In the genomic region with DNA sequence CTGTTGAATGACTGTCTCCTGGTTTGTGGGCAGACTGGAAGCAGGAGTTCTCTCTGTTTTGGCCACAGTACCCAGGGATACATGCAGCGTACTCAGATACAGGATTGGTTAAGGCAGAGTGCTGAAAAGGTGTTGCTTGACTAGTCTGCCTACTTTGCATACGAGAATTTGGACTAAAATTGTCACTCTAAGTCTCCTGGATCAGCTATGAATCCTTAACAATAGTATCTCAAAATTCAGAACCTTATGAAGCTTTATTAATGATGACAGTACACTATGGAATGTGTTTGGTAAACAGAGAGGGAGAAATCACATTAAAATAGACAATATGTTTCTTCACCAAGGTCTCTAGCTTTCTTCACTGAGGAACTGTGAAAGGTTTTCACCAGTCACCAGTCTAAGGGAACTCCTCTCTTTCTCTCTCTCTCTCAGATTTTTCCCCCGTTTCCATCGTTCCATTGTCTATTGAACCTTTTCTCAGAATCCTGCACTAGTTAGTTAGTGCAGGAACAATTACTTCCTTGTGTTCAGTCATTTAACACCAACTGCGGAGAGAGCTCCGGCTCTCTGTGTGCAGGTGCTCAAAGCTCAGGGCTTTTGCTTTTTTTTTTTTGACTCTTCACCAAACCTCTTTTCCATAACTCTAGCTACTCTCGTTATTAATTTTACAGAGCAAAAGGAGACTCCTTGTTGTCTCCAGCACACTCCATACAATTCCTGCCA, we compare ENCODE assay signal across 17 cellular contexts.
A peak's percentile ranks its signal among the peaks of the same experiment; 100 is the strongest.
DNase-seq lines count a peak whose midpoint lies in the region; ATAC-seq, FAIRE-seq and TF ChIP-seq lines count a peak whose summit lies in the region.
"Had no signal": no experiment of that assay in that cellular context is flagged by ENCODE, and none has a peak within 500 bp of the region (broad histone marks: within the 10 kb centered on the region; RNA-seq: fewer than 3 reads in every experiment).

No MANE protein-coding gene starts in this region.

- no peak for TF ChIP-seq EP300 in SK-N-SH (IDR thresholded peaks at IDR 0.05; ENCODE audit: borderline replicate concordance in 1 of 2, low read depth in 1 of 2, low read length in 1 of 2)

- POLR2A ChIA-PET in SK-N-SH (lab: Yijun Ruan, JAX) (no interaction called here), GM10248 (lab: Yijun Ruan, JAX) (no interaction called here)

- DNase-seq in SK-N-SH (no peak), astrocyte (ENCODE audit: low read depth) (no peak), left colon (no peak), GM10248 (ENCODE audit: extremely low spot score) (no peak), ecto neural progenitor cell (ENCODE audit: low spot score) (no peak)
- no peak for DNase-seq in activated T-helper 2 cell treated with anti-CD3 and anti-CD28 coated beads, Interferon-gamma antibody, Interleukin-2, Interleukin-4, amounts not matched to agents 10 μg/mL and 5 μg/mL and 100 μg/mL, durations not matched to agents 14 hours and 24 hours and 36 hours (ENCODE audit: low spot score)
- DNase-seq: 8988T; activated CD4-positive, alpha-beta T cell treated with anti-CD3 and anti-CD28 coated beads, Interleukin-2, amount 10 ng/mL, durations not matched to agents 24 days and 14 days; activated naive CD8-positive, alpha-beta T cell treated with anti-CD3 and anti-CD28 coated beads for 36 hours; activated T-cell treated with anti-CD3 and anti-CD28 coated beads, Interleukin-2, amount 50 U/mL, for 24 hours; CD4-positive, alpha-beta T cell; head of caudate nucleus; MM.1S; SHP77 treated with DMSO at 0.1 percent for 48 hours; T-helper 9 cell had no signal

- no peak overlapping the region for H3K4me3 Mint-ChIP-seq in astrocyte (ENCODE audit: unreplicated experiment)
- H3K4me3 Mint-ChIP-seq in activated T-helper 2 cell treated with anti-CD3 and anti-CD28 coated beads, Interferon-gamma antibody, Interleukin-2, Interleukin-4, amounts not matched to agents 10 μg/mL and 5 μg/mL and 100 μg/mL, durations not matched to agents 14 hours and 24 hours and 36 hours (ENCODE audit: low read depth): no peak overlapping the region
- H3K4me3 Mint-ChIP-seq: activated CD4-positive, alpha-beta T cell treated with anti-CD3 and anti-CD28 coated beads, Interleukin-2, amount 10 ng/mL, durations not matched to agents 24 days and 14 days; activated naive CD8-positive, alpha-beta T cell treated with anti-CD3 and anti-CD28 coated beads for 36 hours; activated T-cell treated with anti-CD3 and anti-CD28 coated beads, Interleukin-2, amount 50 U/mL, for 24 hours; CD4-positive, alpha-beta T cell had no signal

- H4K20me1 ChIP-seq in SK-N-SH (ENCODE audit: insufficient read depth) (no peaks in the 10 kb centered on the region), astrocyte (ENCODE audit: insufficient read depth, low read length) (no peaks in the 10 kb centered on the region)

- CTCF ChIA-PET in SK-N-SH (lab: Yijun Ruan, JAX): interaction anchor here (1.8 kb wide), 1 partner anchor 21 kb away, joined by 4 read pairs; no protein-coding TSS in a partner anchor
- CTCF ChIA-PET in GM10248 (lab: Yijun Ruan, JAX): interaction anchor here (1.0 to 1.1 kb wide), 2 partner anchors 17 to 123 kb away, joined by 3 read pairs; no protein-coding TSS in a partner anchor

- H3K9me2 ChIP-seq in SK-N-SH: no peaks in the 10 kb centered on the region

- H3K36me3 ChIP-seq in SK-N-SH (replicated peaks in 1 of 2; ENCODE audit: control insufficient read depth in 1 of 2, insufficient read depth in 2 of 2, low read length in 1 of 2) (no peaks in the 10 kb centered on the region), astrocyte (ENCODE audit: insufficient read depth, low read length) (no peaks in the 10 kb centered on the region)

- no peak for TF ChIP-seq CTCF in SK-N-SH (IDR thresholded peaks at IDR 0.05)
- TF ChIP-seq CTCF in astrocyte (IDR thresholded peaks at IDR 0.05; ENCODE audit: insufficient read depth, low read depth, low read length): no peak
- no peak for TF ChIP-seq CTCF in GM10248 (IDR thresholded peaks at IDR 0.05; ENCODE audit: control extremely low read depth, extremely low read depth, low read depth, missing control alignments)

- H3K36me3 Mint-ChIP-seq in astrocyte (ENCODE audit: low read depth, unreplicated experiment): no peaks in the 10 kb centered on the region
- no peaks in the 10 kb centered on the region for H3K36me3 Mint-ChIP-seq in activated T-helper 2 cell treated with anti-CD3 and anti-CD28 coated beads, Interferon-gamma antibody, Interleukin-2, Interleukin-4, amounts not matched to agents 10 μg/mL and 5 μg/mL and 100 μg/mL, durations not matched to agents 14 hours and 24 hours and 36 hours (ENCODE audit: low read depth)
- H3K36me3 Mint-ChIP-seq: activated naive CD8-positive, alpha-beta T cell treated with anti-CD3 and anti-CD28 coated beads for 36 hours had no signal

- H3K4me1 ChIP-seq in SK-N-SH (ENCODE audit: control insufficient read depth in 1 of 2, insufficient read depth in 2 of 2, low read depth in 1 of 2, low read length in 1 of 2): peaks cover 0 to 8% of the 10 kb centered on the region in 2 experiments; a peak in 3 of 4 replicates
- H3K4me1 ChIP-seq in astrocyte (ENCODE audit: insufficient read depth, low read length): peaks cover 21% of the 10 kb centered on the region

- H3K9ac ChIP-seq in SK-N-SH (no peak overlapping the region), astrocyte (ENCODE audit: low read length) (no peak overlapping the region)

- no peak overlapping the region for H2AFZ ChIP-seq in SK-N-SH (ENCODE audit: low read depth)
- H2AFZ ChIP-seq in astrocyte (ENCODE audit: low read depth, low read length): no peak overlapping the region

- H3K27ac Mint-ChIP-seq in astrocyte (ENCODE audit: unreplicated experiment): no peak overlapping the region
- no peak overlapping the region for H3K27ac Mint-ChIP-seq in activated T-helper 2 cell treated with anti-CD3 and anti-CD28 coated beads, Interferon-gamma antibody, Interleukin-2, Interleukin-4, amounts not matched to agents 10 μg/mL and 5 μg/mL and 100 μg/mL, durations not matched to agents 14 hours and 24 hours and 36 hours
- H3K27ac Mint-ChIP-seq: activated CD4-positive, alpha-beta T cell treated with anti-CD3 and anti-CD28 coated beads, Interleukin-2, amount 10 ng/mL, durations not matched to agents 24 days and 14 days; activated naive CD8-positive, alpha-beta T cell treated with anti-CD3 and anti-CD28 coated beads for 36 hours; activated T-cell treated with anti-CD3 and anti-CD28 coated beads, Interleukin-2, amount 50 U/mL, for 24 hours; CD4-positive, alpha-beta T cell had no signal

- TF ChIP-seq RAD21 in SK-N-SH (IDR thresholded peaks at IDR 0.05; ENCODE audit: low read length): no peak

- H3K27me3 ChIP-seq in SK-N-SH (ENCODE audit: insufficient read depth) (no peaks in the 10 kb centered on the region), astrocyte (ENCODE audit: insufficient read depth, low read length) (no peaks in the 10 kb centered on the region)

- H3F3A ChIP-seq in SK-N-SH (replicated peaks; ENCODE audit: insufficient read depth): no peaks in the 10 kb centered on the region

- H3K4me3 ChIP-seq in SK-N-SH (ENCODE audit: low read depth in 2 of 2, low read length in 1 of 2) (no peak overlapping the region), astrocyte (ENCODE audit: insufficient read depth, low read depth, low read length) (no peak overlapping the region)

- H3K27ac ChIP-seq in SK-N-SH (ENCODE audit: low read depth in 2 of 2, low read length in 1 of 2): no peak overlapping the region
- H3K27ac ChIP-seq in astrocyte (ENCODE audit: low read depth, low read length): no peak overlapping the region

- ATAC-seq in SK-N-SH treated with all-trans-retinoic acid at 6 μM for 48 hours (peak; percentile 23; the same call in 2 of the 3 replicates), left colon (peak; percentile 79), HG03469 (IDR thresholded peaks at IDR 0.05; ENCODE audit: unreplicated experiment) (no peak)

- H3K4me1 Mint-ChIP-seq in astrocyte (ENCODE audit: low read depth, unreplicated experiment): peaks cover 18% of the 10 kb centered on the region
- no peaks in the 10 kb centered on the region for H3K4me1 Mint-ChIP-seq in activated T-helper 2 cell treated with anti-CD3 and anti-CD28 coated beads, Interferon-gamma antibody, Interleukin-2, Interleukin-4, amounts not matched to agents 10 μg/mL and 5 μg/mL and 100 μg/mL, durations not matched to agents 14 hours and 24 hours and 36 hours (ENCODE audit: low read depth)
- H3K4me1 Mint-ChIP-seq: activated naive CD8-positive, alpha-beta T cell treated with anti-CD3 and anti-CD28 coated beads for 36 hours had no signal

- no peaks in the 10 kb centered on the region for H3K9me3 Mint-ChIP-seq in astrocyte (ENCODE audit: unreplicated experiment)
- no peaks in the 10 kb centered on the region for H3K9me3 Mint-ChIP-seq in activated T-helper 2 cell treated with anti-CD3 and anti-CD28 coated beads, Interferon-gamma antibody, Interleukin-2, Interleukin-4, amounts not matched to agents 10 μg/mL and 5 μg/mL and 100 μg/mL, durations not matched to agents 14 hours and 24 hours and 36 hours
- H3K9me3 Mint-ChIP-seq: activated CD4-positive, alpha-beta T cell treated with anti-CD3 and anti-CD28 coated beads, Interleukin-2, amount 10 ng/mL, durations not matched to agents 24 days and 14 days; activated naive CD8-positive, alpha-beta T cell treated with anti-CD3 and anti-CD28 coated beads for 36 hours; activated T-cell treated with anti-CD3 and anti-CD28 coated beads, Interleukin-2, amount 50 U/mL, for 24 hours; CD4-positive, alpha-beta T cell had no signal

- H3K9me3 ChIP-seq in SK-N-SH (no peaks in the 10 kb centered on the region), astrocyte (ENCODE audit: insufficient read depth, low read depth, low read length) (no peaks in the 10 kb centered on the region)

- WGBS in SK-N-SH (ENCODE audit: low lambda C conversion rate): 95% methylated on average over 7 of the region's 7 CpGs

- peak; percentile 26 for FAIRE-seq in astrocyte (lab: Jason Lieb, UNC)

- no peaks in the 10 kb centered on the region for H3K79me2 ChIP-seq in SK-N-SH (ENCODE audit: insufficient read depth)
- no peaks in the 10 kb centered on the region for H3K79me2 ChIP-seq in astrocyte (ENCODE audit: insufficient read depth, low read length)

- intact Hi-C loops in left colon (cut with DNase I, micrococcal nuclease): no loop called here
- intact Hi-C loops in activated T-helper 2 cell treated with anti-CD3 and anti-CD28 coated beads, Interferon-gamma antibody, Interleukin-2, Interleukin-4, amounts not matched to agents 10 μg/mL and 5 μg/mL and 100 μg/mL, durations not matched to agents 14 hours and 24 hours and 36 hours (cut with micrococcal nuclease): no loop called here

- H3K27me3 Mint-ChIP-seq in astrocyte (ENCODE audit: low read depth, unreplicated experiment): peaks cover 3% of the 10 kb centered on the region
- peaks cover 9% of the 10 kb centered on the region for H3K27me3 Mint-ChIP-seq in activated T-helper 2 cell treated with anti-CD3 and anti-CD28 coated beads, Interferon-gamma antibody, Interleukin-2, Interleukin-4, amounts not matched to agents 10 μg/mL and 5 μg/mL and 100 μg/mL, durations not matched to agents 14 hours and 24 hours and 36 hours (ENCODE audit: low read depth)

- H3K4me2 ChIP-seq in SK-N-SH (no peak overlapping the region), astrocyte (ENCODE audit: low read length) (no peak overlapping the region)
